Comparison of ENCODE assay signal across 9 cellular contexts in genomic region chr7:18087687-18088078, GRCh38.
DNase-seq lines count a peak whose midpoint lies in the region; ATAC-seq and TF ChIP-seq lines count a peak whose summit lies in the region.
"Had no signal": no experiment of that assay in that cellular context is flagged by ENCODE, and none has a peak within 500 bp of the region (broad histone marks: within the 10 kb centered on the region; RNA-seq: fewer than 3 reads in every experiment).

No MANE protein-coding gene starts in this region.

- H3K36me3 ChIP-seq in A673 (ENCODE audit: insufficient read depth, low read length, poor library complexity, severe bottlenecking): no peaks in the 10 kb centered on the region

- H3K27me3 ChIP-seq in A673 (replicated peaks; ENCODE audit: insufficient read depth, low read depth, low read length, poor library complexity): peaks cover 43% of the 10 kb centered on the region

- H3K4me3 ChIP-seq in A673 (ENCODE audit: low read depth, low read length, poor library complexity, severe bottlenecking): peak overlapping the region; percentile 49

- BruUV-seq in A673 (replicated peaks; lab: Mats Ljungman, UMichigan): no TSS peak

- no peak overlapping the region for H3K27ac ChIP-seq in A673 (ENCODE audit: low read depth, low read length, poor library complexity, severe bottlenecking)

- H3K27ac Mint-ChIP-seq in HFFc6 (no peak overlapping the region), naive B cell (no peak overlapping the region)
- H3K27ac Mint-ChIP-seq in dendritic cell treated with granulocyte-macrophage colony-stimulating factor and Interleukin-4, amounts not matched to agents 40 ng/mL and 50 ng/mL, for 4 days: no peak overlapping the region
- no peak overlapping the region for H3K27ac Mint-ChIP-seq in activated T-helper 2 cell treated with anti-CD3 and anti-CD28 coated beads, Interferon-gamma antibody, Interleukin-2, Interleukin-4, amounts not matched to agents 10 μg/mL and 5 μg/mL and 100 μg/mL, durations not matched to agents 14 hours and 24 hours and 36 hours

- no peaks in the 10 kb centered on the region for H3K9me3 ChIP-seq in A673 (ENCODE audit: low read depth, low read length, poor library complexity, severe bottlenecking)

- H3K4me3 Mint-ChIP-seq in HFFc6: peak overlapping the region; percentile 76
- H3K4me3 Mint-ChIP-seq in dendritic cell treated with granulocyte-macrophage colony-stimulating factor and Interleukin-4, amounts not matched to agents 40 ng/mL and 50 ng/mL, for 4 days: peak overlapping the region; percentile 90
- H3K4me3 Mint-ChIP-seq in naive B cell: peak overlapping the region; percentile 67 to 89 (median 81)
- no peak overlapping the region for H3K4me3 Mint-ChIP-seq in activated T-helper 2 cell treated with anti-CD3 and anti-CD28 coated beads, Interferon-gamma antibody, Interleukin-2, Interleukin-4, amounts not matched to agents 10 μg/mL and 5 μg/mL and 100 μg/mL, durations not matched to agents 14 hours and 24 hours and 36 hours (ENCODE audit: low read depth)

- CTCF ChIA-PET in A673 (lab: Charles Lee): no interaction called here

- peaks cover 15% of the 10 kb centered on the region for H3K27me3 Mint-ChIP-seq in HFFc6 (ENCODE audit: insufficient read depth)
- H3K27me3 Mint-ChIP-seq in dendritic cell treated with granulocyte-macrophage colony-stimulating factor and Interleukin-4, amounts not matched to agents 40 ng/mL and 50 ng/mL, for 4 days: peaks cover 40% of the 10 kb centered on the region
- peaks cover 33 to 57% (median 44%) of the 10 kb centered on the region in 3 donors for H3K27me3 Mint-ChIP-seq in naive B cell
- peaks cover 48% of the 10 kb centered on the region for H3K27me3 Mint-ChIP-seq in activated T-helper 2 cell treated with anti-CD3 and anti-CD28 coated beads, Interferon-gamma antibody, Interleukin-2, Interleukin-4, amounts not matched to agents 10 μg/mL and 5 μg/mL and 100 μg/mL, durations not matched to agents 14 hours and 24 hours and 36 hours (ENCODE audit: low read depth)

- H3K9me3 Mint-ChIP-seq in HFFc6: no peaks in the 10 kb centered on the region
- H3K9me3 Mint-ChIP-seq in dendritic cell treated with granulocyte-macrophage colony-stimulating factor and Interleukin-4, amounts not matched to agents 40 ng/mL and 50 ng/mL, for 4 days: peaks cover under 1% of the 10 kb centered on the region
- H3K9me3 Mint-ChIP-seq in naive B cell: peaks cover 0 to 9% (median 5%) of the 10 kb centered on the region in 7 donors
- no peaks in the 10 kb centered on the region for H3K9me3 Mint-ChIP-seq in activated T-helper 2 cell treated with anti-CD3 and anti-CD28 coated beads, Interferon-gamma antibody, Interleukin-2, Interleukin-4, amounts not matched to agents 10 μg/mL and 5 μg/mL and 100 μg/mL, durations not matched to agents 14 hours and 24 hours and 36 hours

- H3K4me1 Mint-ChIP-seq in HFFc6 (ENCODE audit: low read depth) (peaks cover 7% of the 10 kb centered on the region; the same call in 1 of the 2 replicates), naive B cell (peaks cover 13 to 17% (median 14%) of the 10 kb centered on the region in 3 donors)
- peaks cover 9% of the 10 kb centered on the region for H3K4me1 Mint-ChIP-seq in dendritic cell treated with granulocyte-macrophage colony-stimulating factor and Interleukin-4, amounts not matched to agents 40 ng/mL and 50 ng/mL, for 4 days (ENCODE audit: low read depth)
- no peaks in the 10 kb centered on the region for H3K4me1 Mint-ChIP-seq in activated T-helper 2 cell treated with anti-CD3 and anti-CD28 coated beads, Interferon-gamma antibody, Interleukin-2, Interleukin-4, amounts not matched to agents 10 μg/mL and 5 μg/mL and 100 μg/mL, durations not matched to agents 14 hours and 24 hours and 36 hours (ENCODE audit: low read depth)

- no peaks in the 10 kb centered on the region for H3K36me3 Mint-ChIP-seq in HFFc6 (ENCODE audit: low read depth)
- H3K36me3 Mint-ChIP-seq in dendritic cell treated with granulocyte-macrophage colony-stimulating factor and Interleukin-4, amounts not matched to agents 40 ng/mL and 50 ng/mL, for 4 days (ENCODE audit: low read depth): peaks cover 11% of the 10 kb centered on the region
- peaks cover 0 to 8% of the 10 kb centered on the region in 2 donors for H3K36me3 Mint-ChIP-seq in naive B cell
- no peaks in the 10 kb centered on the region for H3K36me3 Mint-ChIP-seq in activated T-helper 2 cell treated with anti-CD3 and anti-CD28 coated beads, Interferon-gamma antibody, Interleukin-2, Interleukin-4, amounts not matched to agents 10 μg/mL and 5 μg/mL and 100 μg/mL, durations not matched to agents 14 hours and 24 hours and 36 hours (ENCODE audit: low read depth)

- DNase-seq in A673 (ENCODE audit: low spot score) (no peak), HFFc6 (no peak), naive B cell (no peak), SW 1271 (lab: John Stamatoyannopoulos, UW) (no peak), SW480 (ENCODE audit: low spot score) (no peak)
- DNase-seq in activated T-helper 2 cell treated with anti-CD3 and anti-CD28 coated beads, Interferon-gamma antibody, Interleukin-2, Interleukin-4, amounts not matched to agents 10 μg/mL and 5 μg/mL and 100 μg/mL, durations not matched to agents 14 hours and 24 hours and 36 hours (ENCODE audit: low spot score): no peak
- no peak for DNase-seq in stimulated activated naive CD4-positive, alpha-beta T cell treated with Interleukin-2 at 50 U/mL for 16 hours (lab: John Stamatoyannopoulos, UW)
- DNase-seq: DND-41 had no signal

- POLR2A ChIA-PET in A673 (lab: Charles Lee; ENCODE audit: low non-redundant PET): no interaction called here

- intact Hi-C loops in A673 (cut with micrococcal nuclease; ENCODE audit: unreplicated experiment): no loop called here
- intact Hi-C loops in dendritic cell treated with granulocyte-macrophage colony-stimulating factor and Interleukin-4, amounts not matched to agents 40 ng/mL and 50 ng/mL, for 4 days (cut with micrococcal nuclease): no loop called here
- intact Hi-C loops in activated T-helper 2 cell treated with anti-CD3 and anti-CD28 coated beads, Interferon-gamma antibody, Interleukin-2, Interleukin-4, amounts not matched to agents 10 μg/mL and 5 μg/mL and 100 μg/mL, durations not matched to agents 14 hours and 24 hours and 36 hours (cut with micrococcal nuclease): no loop called here

- no peak for ATAC-seq in naive B cell (ENCODE audit: low read depth in 2 of 2)

- TF ChIP-seq CTCF in A673 (conservative IDR thresholded peaks at IDR 0.05; ENCODE audit: low read depth, low read length) (no peak), HFFc6 (IDR thresholded peaks at IDR 0.05) (no peak)

- peaks cover 3% of the 10 kb centered on the region for H3K4me1 ChIP-seq in A673 (ENCODE audit: insufficient read depth, low read length, poor library complexity, severe bottlenecking)
